Comparison of ENCODE assay signal across 13 cellular contexts in the genomic region with DNA sequence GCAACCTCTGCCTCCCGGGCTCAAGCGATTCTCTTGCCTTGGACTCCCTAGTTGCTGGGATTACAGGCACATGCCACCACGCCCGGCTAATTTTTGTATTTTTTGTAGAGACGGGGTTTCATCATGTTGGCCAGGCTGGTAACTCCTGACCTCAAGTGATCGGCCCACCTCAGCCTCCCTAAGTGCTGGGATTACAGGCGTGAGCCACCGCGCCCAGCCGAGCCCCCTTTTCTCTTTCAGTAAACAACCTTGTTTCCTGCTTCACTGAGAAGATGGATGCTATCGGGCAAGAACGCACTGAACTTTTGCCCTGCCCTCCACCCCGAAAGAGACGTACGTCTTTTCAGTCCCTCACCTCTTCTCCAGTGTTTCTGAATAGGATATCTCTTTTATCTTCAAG. TPM values are rescaled to one million over a fixed set of nuclear protein-coding genes. Genes with fewer than 3 reads are reported as not detected.
DNase-seq lines count a peak whose midpoint lies in the region; TF ChIP-seq lines count a peak whose summit lies in the region.
"Not testable (repeated sequence)": the region's sequence is repeated elsewhere in the genome, so short reads cannot be mapped to it uniquely, and the experiment has no call there.
"Had no signal": no experiment of that assay in that cellular context is flagged by ENCODE, and none has a peak within 500 bp of the region (broad histone marks: within the 10 kb centered on the region; RNA-seq: fewer than 3 reads in every experiment).

No MANE protein-coding gene starts in this region.

- intact Hi-C loops in posterior vena cava (cut with DNase I) = not testable (repeated sequence)

- not testable (repeated sequence) for H3K4me3 Mint-ChIP-seq in osteocyte (ENCODE audit: unreplicated experiment)

- not testable (repeated sequence) for H3K4me1 Mint-ChIP-seq in osteocyte (ENCODE audit: unreplicated experiment)

- H3K27me3 Mint-ChIP-seq in osteocyte (ENCODE audit: unreplicated experiment) = not testable (repeated sequence)

- DNase-seq in activated CD8-positive, alpha-beta memory T cell treated with anti-CD3 and anti-CD28 coated beads for 24 hours = peak; percentile 26
- DNase-seq in osteocyte (ENCODE audit: extremely low spot score, unreplicated experiment) = peak; percentile 81
- DNase-seq in posterior vena cava (ENCODE audit: low spot score) = peak; percentile 54

- H3K9me3 Mint-ChIP-seq in osteocyte (ENCODE audit: unreplicated experiment) = not testable (repeated sequence)

- H3K27ac Mint-ChIP-seq in osteocyte (ENCODE audit: unreplicated experiment) = not testable (repeated sequence)

- H3K36me3 Mint-ChIP-seq in osteocyte (ENCODE audit: unreplicated experiment) = not testable (repeated sequence)

- not testable (repeated sequence) for TF ChIP-seq CTCF in osteocyte (IDR thresholded peaks at IDR 0.05)

RNA-seq across cellular contexts. Expression of a gene that starts 59.6 kb away (rescaled TPM):
- not detected in 2 replicates for total RNA-seq in osteocyte
- not detected for total RNA-seq in posterior vena cava
- total RNA-seq: A172; A673; B cell; Caco-2; Calu3; CD4-positive, alpha-beta memory T cell; CD4-positive, alpha-beta T cell; CD4-positive, CD25-positive, alpha-beta regulatory T cell; CD8-positive, alpha-beta memory T cell; CD8-positive, alpha-beta T cell had no signal

Comparison
In these comparisons a context has a peak if more than half of its experiments do, and no peak if none do; other contexts are left out.
1. DNase-seq: peak in every context shown above with its lines; median percentile 81 in osteocyte; 54 in posterior vena cava; 26 in activated CD8-positive, alpha-beta memory T cell treated with anti-CD3 and anti-CD28 coated beads for 24 hours.